ENCODE assay signal across 11 cellular contexts in the genomic region with DNA sequence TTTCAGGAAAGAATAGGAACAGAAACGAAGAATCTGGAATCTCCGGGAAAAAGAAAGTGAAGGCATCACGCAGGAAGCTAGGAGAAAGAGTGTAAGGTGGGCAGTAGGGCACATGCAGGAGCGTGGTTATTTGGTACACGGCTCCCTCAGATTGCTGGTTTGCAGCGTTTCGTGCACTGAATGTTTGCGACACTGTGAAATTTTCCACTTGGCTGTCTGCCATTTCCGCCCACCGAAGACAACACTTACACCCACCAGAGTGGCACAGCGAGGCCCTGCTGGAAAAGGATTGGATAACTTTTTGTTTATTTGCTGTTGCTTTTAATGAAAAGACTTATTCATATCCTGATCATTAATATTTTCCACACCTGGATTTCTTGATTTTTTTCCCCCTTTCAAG.
DNase-seq lines count a peak whose midpoint lies in the region; ATAC-seq lines count a peak whose summit lies in the region.
"Had no signal": no experiment of that assay in that cellular context is flagged by ENCODE, and none has a peak within 500 bp of the region (broad histone marks: within the 10 kb centered on the region; RNA-seq: fewer than 3 reads in every experiment).

No MANE protein-coding gene starts in this region.

- ATAC-seq in HG03469 (IDR thresholded peaks at IDR 0.05; ENCODE audit: unreplicated experiment) (no peak), GM21786 (IDR thresholded peaks at IDR 0.05; ENCODE audit: unreplicated experiment) (no peak)
- ATAC-seq: esophagus mucosa had no signal

- H3K4me3 ChIP-seq in skin epidermis = no peak overlapping the region

- peak overlapping the region in 11 of 21 experiments; percentile 0 to 76 (median 34) for H3K27ac ChIP-seq in skin epidermis

- DNase-seq in stimulated activated CD4-positive, alpha-beta T cell treated with anti-CD3 and anti-CD28 coated beads, Interleukin-12 subunit alpha, Interleukin-12 subunit beta, amount 100 ng/mL, for 4 hours = peak; percentile 36
- no peak for DNase-seq in stimulated activated CD4-positive, alpha-beta T cell treated with anti-CD3 and anti-CD28 coated beads, Interleukin-1b, Interleukin-23, amount 100 ng/mL, for 48 hours
- peak; percentile 53 for DNase-seq in activated T-helper 9 cell treated with anti-CD3 and anti-CD28 coated beads, Interleukin-2, amount 50 U/mL, for 16 hours (ENCODE audit: low read depth)
- DNase-seq in HuH-7 (ENCODE audit: low spot score) (no peak), NCI-H2196 treated with DMSO at 0.1 percent for 48 hours (lab: John Stamatoyannopoulos, UW; ENCODE audit: unreplicated experiment) (no peak)
- DNase-seq: DMS 273 treated with DMSO at 0.1 percent for 48 hours, occipital lobe had no signal

Comparison
In these comparisons a context has a peak if more than half of its experiments do, and no peak if none do; other contexts are left out.
1. DNase-seq: peak in stimulated activated CD4-positive, alpha-beta T cell treated with anti-CD3 and anti-CD28 coated beads, Interleukin-12 subunit alpha, Interleukin-12 subunit beta, amount 100 ng/mL, for 4 hours (single experiment) and activated T-helper 9 cell treated with anti-CD3 and anti-CD28 coated beads, Interleukin-2, amount 50 U/mL, for 16 hours (single experiment); none in stimulated activated CD4-positive, alpha-beta T cell treated with anti-CD3 and anti-CD28 coated beads, Interleukin-1b, Interleukin-23, amount 100 ng/mL, for 48 hours (single experiment), HuH-7 (single experiment) and NCI-H2196 treated with DMSO at 0.1 percent for 48 hours (single experiment).